13 cellular contexts compared by ENCODE assay signal in the genomic region with DNA sequence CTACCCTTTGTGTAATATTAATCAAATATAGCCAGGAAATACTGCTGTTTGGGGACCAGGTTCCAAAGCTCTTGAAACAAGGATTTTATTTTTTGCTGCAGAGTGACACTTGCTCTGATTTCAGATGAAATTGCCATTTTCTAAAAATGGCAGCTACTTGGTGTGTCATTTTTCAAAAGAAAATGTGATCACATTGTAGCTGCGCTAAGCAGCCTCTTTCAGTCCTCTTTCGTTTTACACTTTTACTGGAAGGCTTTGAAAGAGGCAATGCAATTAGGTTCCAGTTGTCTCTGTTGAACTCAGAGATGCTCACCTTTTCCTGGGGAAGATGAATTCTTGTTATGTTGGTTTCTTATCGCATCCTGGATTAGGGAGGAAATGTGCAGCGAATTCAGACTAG.
DNase-seq lines count a peak whose midpoint lies in the region; ATAC-seq and TF ChIP-seq lines count a peak whose summit lies in the region.
"Had no signal": no experiment of that assay in that cellular context is flagged by ENCODE, and none has a peak within 500 bp of the region (broad histone marks: within the 10 kb centered on the region; RNA-seq: fewer than 3 reads in every experiment).

No MANE protein-coding gene starts in this region.

- no peaks in the 10 kb centered on the region for H4K20me1 ChIP-seq in KMS-11 (ENCODE audit: insufficient read depth)

- H3K27ac Mint-ChIP-seq in activated naive CD8-positive, alpha-beta T cell, result peak overlapping the region; percentile 78
- H3K27ac Mint-ChIP-seq in activated naive CD8-positive, alpha-beta T cell treated with anti-CD3 and anti-CD28 coated beads, Interleukin-2, amount 50 U/mL, for 24 hours, result no peak overlapping the region

- H3K4me2 ChIP-seq in KMS-11, result peak overlapping the region; percentile 41; the same call in 1 of the 2 replicates

- no peaks in the 10 kb centered on the region for H3K9me3 Mint-ChIP-seq in activated naive CD8-positive, alpha-beta T cell (ENCODE audit: low read depth)
- H3K9me3 Mint-ChIP-seq in activated naive CD8-positive, alpha-beta T cell treated with anti-CD3 and anti-CD28 coated beads, Interleukin-2, amount 50 U/mL, for 24 hours, result no peaks in the 10 kb centered on the region

- peaks cover 7% of the 10 kb centered on the region for H3K4me1 ChIP-seq in KMS-11 (ENCODE audit: low read depth, poor library complexity, severe bottlenecking)
- H3K4me1 ChIP-seq in testis, result no peaks in the 10 kb centered on the region

- H3K9ac ChIP-seq in KMS-11, result no peak overlapping the region; the same call in 1 of the 2 replicates

- H3K36me3 ChIP-seq in KMS-11 (ENCODE audit: insufficient read depth) (no peaks in the 10 kb centered on the region), testis (ENCODE audit: low read depth, missing control alignments) (no peaks in the 10 kb centered on the region)

- no peak for TF ChIP-seq POLR2A in testis (IDR thresholded peaks at IDR 0.05)

- H3K4me3 ChIP-seq in KMS-11 (IDR thresholded peaks at IDR 0.05; ENCODE audit: insufficient read depth, low read depth, low read length), result no peak overlapping the region
- no peak overlapping the region for H3K4me3 ChIP-seq in testis
- H3K4me3 ChIP-seq: body of pancreas, coronary artery, skin epidermis had no signal

- WGBS in testis, 2 donors, result 36 to 51% methylated on average over 4 of the region's 4 CpGs

- intact Hi-C loops in testis (cut with DNase I; ENCODE audit: low total_unique reads), result no loop called here

- peaks cover 11% of the 10 kb centered on the region for H3K4me1 Mint-ChIP-seq in activated naive CD8-positive, alpha-beta T cell (ENCODE audit: low read depth)
- peaks cover 12% of the 10 kb centered on the region for H3K4me1 Mint-ChIP-seq in activated naive CD8-positive, alpha-beta T cell treated with anti-CD3 and anti-CD28 coated beads, Interleukin-2, amount 50 U/mL, for 24 hours

- no peaks in the 10 kb centered on the region for H3K27me3 ChIP-seq in KMS-11 (ENCODE audit: insufficient read depth, low read depth)
- no peaks in the 10 kb centered on the region for H3K27me3 ChIP-seq in testis
- H3K27me3 ChIP-seq: body of pancreas had no signal

- H3K4me3 Mint-ChIP-seq in activated naive CD8-positive, alpha-beta T cell, result no peak overlapping the region
- H3K4me3 Mint-ChIP-seq in activated naive CD8-positive, alpha-beta T cell treated with anti-CD3 and anti-CD28 coated beads, Interleukin-2, amount 50 U/mL, for 24 hours, result no peak overlapping the region

- no peaks in the 10 kb centered on the region for H3K9me3 ChIP-seq in testis
- H3K9me3 ChIP-seq: body of pancreas had no signal

- H3K27me3 Mint-ChIP-seq in activated naive CD8-positive, alpha-beta T cell, result no peaks in the 10 kb centered on the region
- no peaks in the 10 kb centered on the region for H3K27me3 Mint-ChIP-seq in activated naive CD8-positive, alpha-beta T cell treated with anti-CD3 and anti-CD28 coated beads, Interleukin-2, amount 50 U/mL, for 24 hours

- H3K27ac ChIP-seq in KMS-11 (no peak overlapping the region; the same call in 1 of the 2 replicates), testis (peak overlapping the region; percentile 10 to 11)
- H3K27ac ChIP-seq: body of pancreas, skin epidermis had no signal

- no peaks in the 10 kb centered on the region for H3K79me2 ChIP-seq in KMS-11 (ENCODE audit: insufficient read depth, low read depth)

- no peaks in the 10 kb centered on the region for H3K36me3 Mint-ChIP-seq in activated naive CD8-positive, alpha-beta T cell
- H3K36me3 Mint-ChIP-seq in activated naive CD8-positive, alpha-beta T cell treated with anti-CD3 and anti-CD28 coated beads, Interleukin-2, amount 50 U/mL, for 24 hours (ENCODE audit: low read depth), result no peaks in the 10 kb centered on the region

- no peak for DNase-seq in activated naive CD8-positive, alpha-beta T cell treated with anti-CD3 and anti-CD28 coated beads, Interleukin-2, amount 50 U/mL, for 24 hours
- DNase-seq in amniotic epithelial cell (ENCODE audit: low read depth) (peak; percentile 25), testis (no peak), iPS-NIHi11 (ENCODE audit: low spot score) (no peak), omental fat pad (ENCODE audit: low spot score) (no peak), SHP77 treated with DMSO at 0.1 percent for 48 hours (lab: John Stamatoyannopoulos, UW) (no peak)
- DNase-seq: activated gamma-delta T cell, islet precursor cell had no signal

- TF ChIP-seq CTCF in KMS-11 (conservative IDR thresholded peaks at IDR 0.05; ENCODE audit: low read depth, low read length) (no peak), testis (IDR thresholded peaks at IDR 0.05) (no peak), omental fat pad (IDR thresholded peaks at IDR 0.05) (no peak)

- H2AFZ ChIP-seq in KMS-11 (ENCODE audit: low read depth), result peak overlapping the region; percentile 64

- no peak for ATAC-seq in activated naive CD8-positive, alpha-beta T cell treated with anti-CD3 and anti-CD28 coated beads, Interleukin-2, amount 50 U/mL, for 24 hours
- no peak for ATAC-seq in omental fat pad (ENCODE audit: low FRiP score)
